ENCODE assay signal across 1 cellular context in genomic region chr19:3670258-3670795, GRCh38.
TF ChIP-seq lines count a peak whose summit lies in the region.

No MANE protein-coding gene starts in this region.

TF ChIP-seq in K562, 482 proteins besides CTCF, POLR2A, EP300 and RAD21 (continued from another document and continues in another):
- TF ChIP-seq GTF3C2 (IDR thresholded peaks at IDR 0.05; ENCODE audit: borderline replicate concordance, extremely low read depth, insufficient read length) (no peak), CBFA2T2 (conservative IDR thresholded peaks at IDR 0.05) (no peak), ZBTB12 (CRISPR knock-in tag; IDR thresholded peaks at IDR 0.05) (peak; percentile 63; the same call in 1 of the 2 replicates), ZNF212 (CRISPR knock-in tag; IDR thresholded peaks at IDR 0.05) (no peak), SMARCA5 (IDR thresholded peaks at IDR 0.05) (no peak), SAP30 (IDR thresholded peaks at IDR 0.05; ENCODE audit: borderline replicate concordance, insufficient read depth, low read depth, low read length, poor library complexity, severe bottlenecking) (peak; percentile 52), PHF8 (IDR thresholded peaks at IDR 0.05; ENCODE audit: borderline replicate concordance, low read length) (peak; percentile 59; the same call in 1 of the 2 replicates), ZMIZ1 (IDR thresholded peaks at IDR 0.05; ENCODE audit: low read depth in 2 of 2, low read length in 2 of 2) (no peak), SREBF1 (IDR thresholded peaks at IDR 0.05; ENCODE audit: borderline replicate concordance, low read depth, low read length) (no peak), PBX2 (CRISPR knock-in tag; IDR thresholded peaks at IDR 0.05; ENCODE audit: low read depth) (no peak), PBX2 (tag; conservative IDR thresholded peaks at IDR 0.05; ENCODE audit: low read depth) (no peak), ZNF609 (CRISPR knock-in tag; IDR thresholded peaks at IDR 0.05; ENCODE audit: borderline replicate concordance) (no peak), CAMTA2 (CRISPR knock-in tag; conservative IDR thresholded peaks at IDR 0.05) (no peak), RBFOX2 (IDR thresholded peaks at IDR 0.05; ENCODE audit: low read depth, low read length) (peak; percentile 80), THAP7 (CRISPR knock-in tag; IDR thresholded peaks at IDR 0.05) (no peak), ASH1L (IDR thresholded peaks at IDR 0.05; ENCODE audit: borderline replicate concordance, low read depth, partially characterized antibody) (no peak), MIER1 (IDR thresholded peaks at IDR 0.05; ENCODE audit: low read depth) (no peak), ETV6 (IDR thresholded peaks at IDR 0.05; ENCODE audit: borderline replicate concordance in 1 of 2, low read depth in 2 of 2, low read length in 1 of 2) (no peak), ETV6 (CRISPR knock-in tag; IDR thresholded peaks at IDR 0.05; ENCODE audit: borderline replicate concordance) (no peak), CBX5 (IDR thresholded peaks at IDR 0.05; ENCODE audit: borderline replicate concordance, low read depth) (no peak), FOXK2 (conservative IDR thresholded peaks at IDR 0.05 in 1 of 2, IDR thresholded peaks at IDR 0.05 in 1 of 2; ENCODE audit: low read depth in 2 of 2) (0 out of 4 replicates have a peak, but pooled peaks of 1 of the 2 experiments have one; percentile 35), TCF7L2 (IDR thresholded peaks at IDR 0.05; ENCODE audit: low read depth, low read length) (no peak), IRF2 (CRISPR knock-in tag; IDR thresholded peaks at IDR 0.05) (no peak), E2F8 (IDR thresholded peaks at IDR 0.05; ENCODE audit: low read depth, partially characterized antibody) (no peak), NRF1 (conservative IDR thresholded peaks at IDR 0.05 in 1 of 2, IDR thresholded peaks at IDR 0.05 in 1 of 2) (0 out of 4 replicates have a peak, but pooled peaks of 1 of the 2 experiments have one; percentile 3), POLR2AphosphoS5 (IDR thresholded peaks at IDR 0.05; ENCODE audit: control insufficient read depth, insufficient read depth, low read depth, low read length) (no peak), CREB5 (CRISPR knock-in tag; IDR thresholded peaks at IDR 0.05) (no peak), KAT2B (IDR thresholded peaks at IDR 0.05; ENCODE audit: low read depth, low read length) (no peak), PKNOX1 (IDR thresholded peaks at IDR 0.05) (peak; percentile 26; the same call in 1 of the 2 replicates), C11orf30 (IDR thresholded peaks at IDR 0.05; ENCODE audit: low read depth) (no peak), HSF4 (CRISPR knock-in tag; IDR thresholded peaks at IDR 0.05; ENCODE audit: borderline replicate concordance) (no peak), ZBTB1 (CRISPR knock-in tag; IDR thresholded peaks at IDR 0.05; ENCODE audit: borderline replicate concordance, low read depth) (no peak)
